In the genomic region with DNA sequence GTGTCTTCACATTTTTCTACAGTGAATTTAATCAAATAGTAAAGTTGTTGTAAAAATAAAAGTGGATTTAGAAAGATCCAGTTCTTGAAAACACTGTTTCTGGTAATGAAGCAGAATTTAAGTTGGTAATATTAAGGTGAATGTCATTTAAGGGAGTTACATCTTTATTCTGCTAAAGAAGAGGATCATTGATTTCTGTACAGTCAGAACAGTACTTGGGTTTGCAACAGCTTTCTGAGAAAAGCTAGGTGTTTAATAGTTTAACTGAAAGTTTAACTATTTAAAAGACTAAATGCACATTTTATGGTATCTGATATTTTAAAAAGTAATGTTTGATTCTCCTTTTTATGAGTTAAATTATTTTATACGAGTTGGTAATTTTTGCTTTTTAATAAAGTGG, we compare ENCODE assay signal across 20 cellular contexts.
DNase-seq lines count a peak whose midpoint lies in the region; ATAC-seq, FAIRE-seq and TF ChIP-seq lines count a peak whose summit lies in the region.
"Had no signal": no experiment of that assay in that cellular context is flagged by ENCODE, and none has a peak within 500 bp of the region (broad histone marks: within the 10 kb centered on the region; RNA-seq: fewer than 3 reads in every experiment).

No MANE protein-coding gene starts in this region.

- no peaks in the 10 kb centered on the region for H3K9me3 ChIP-seq in ascending aorta
- no peaks in the 10 kb centered on the region for H3K9me3 ChIP-seq in CD8-positive, alpha-beta T cell (ENCODE audit: low read length)
- H3K9me3 ChIP-seq: A549 had no signal

- H3K4me1 ChIP-seq in ascending aorta: no peaks in the 10 kb centered on the region
- no peaks in the 10 kb centered on the region for H3K4me1 ChIP-seq in CD8-positive, alpha-beta T cell (ENCODE audit: insufficient read depth, low read length)
- H3K4me1 ChIP-seq: A549 had no signal

- ATAC-seq in GM19351 (IDR thresholded peaks at IDR 0.05; ENCODE audit: unreplicated experiment) (peak; percentile 71), HG03135 (IDR thresholded peaks at IDR 0.05; ENCODE audit: unreplicated experiment) (peak; percentile 48)
- no peak for ATAC-seq in CD8-positive, alpha-beta T cell
- ATAC-seq: A549, HCT116, T-helper 17 cell had no signal

- intact Hi-C loops in ascending aorta (cut with DNase I): no loop called here
- intact Hi-C loops in CD8-positive, alpha-beta T cell (cut with DNase I, micrococcal nuclease): no loop called here

- no peaks in the 10 kb centered on the region for H3K4me1 Mint-ChIP-seq in CD8-positive, alpha-beta T cell (ENCODE audit: low read depth)

- H3K36me3 ChIP-seq in ascending aorta: peaks cover 8 to 63% of the 10 kb centered on the region in 2 donors
- peaks cover 21% of the 10 kb centered on the region for H3K36me3 ChIP-seq in CD8-positive, alpha-beta T cell (ENCODE audit: insufficient read depth, low read length)

- FAIRE-seq in G401.6 (lab: Jason Lieb, UNC): peak; percentile 50
- FAIRE-seq in islet of Langerhans (lab: Jason Lieb, UNC): peak; percentile 21
- FAIRE-seq: A549, GM12891 had no signal

- peaks cover 87% of the 10 kb centered on the region for H3K36me3 Mint-ChIP-seq in CD8-positive, alpha-beta T cell

- POLR2A ChIA-PET in CD8-positive, alpha-beta T cell (lab: Charles Lee): no interaction called here

- no peaks in the 10 kb centered on the region for H3K9me3 Mint-ChIP-seq in CD8-positive, alpha-beta T cell

- H3K4me3 ChIP-seq in ascending aorta: no peak overlapping the region
- no peak overlapping the region for H3K4me3 ChIP-seq in CD8-positive, alpha-beta T cell (ENCODE audit: low read depth, low read length)
- H3K4me3 ChIP-seq: A549 had no signal

- DNase-seq in ascending aorta (ENCODE audit: low spot score in 2 of 2): no peak
- DNase-seq in CD8-positive, alpha-beta T cell: no peak
- DNase-seq in HuH-7 (ENCODE audit: low spot score): no peak
- no peak for DNase-seq in NCI-H146 (lab: John Stamatoyannopoulos, UW)
- DNase-seq: GOT3, Karpas-422, NCI-H1417, NCI-H187, NCI-H446, NCI-H526 treated with DMSO at 0.1 percent for 48 hours, Right ventricle myocardium superior, T-helper 17 cell had no signal

- TF ChIP-seq CTCF in ascending aorta (IDR thresholded peaks at IDR 0.05): no peak
- no peak for TF ChIP-seq CTCF in CD8-positive, alpha-beta T cell (IDR thresholded peaks at IDR 0.05)

- CTCF ChIA-PET in CD8-positive, alpha-beta T cell (lab: Charles Lee): no interaction called here

- no peak overlapping the region for H3K27ac ChIP-seq in ascending aorta
- no peak overlapping the region for H3K27ac ChIP-seq in CD8-positive, alpha-beta T cell (ENCODE audit: low read depth, low read length)
- H3K27ac ChIP-seq: A549 had no signal

- no peak overlapping the region for H3K27ac Mint-ChIP-seq in CD8-positive, alpha-beta T cell
- H3K27ac Mint-ChIP-seq: B cell, T-helper 17 cell had no signal

- H3K27me3 Mint-ChIP-seq in CD8-positive, alpha-beta T cell (ENCODE audit: low read depth): no peaks in the 10 kb centered on the region
- H3K27me3 Mint-ChIP-seq: B cell, T-helper 17 cell had no signal

- H3K27me3 ChIP-seq in ascending aorta: no peaks in the 10 kb centered on the region
- H3K27me3 ChIP-seq in CD8-positive, alpha-beta T cell (ENCODE audit: insufficient read depth, low read length): no peaks in the 10 kb centered on the region

- no peak overlapping the region for H3K4me3 Mint-ChIP-seq in CD8-positive, alpha-beta T cell
- H3K4me3 Mint-ChIP-seq: B cell, T-helper 17 cell had no signal
